8 cellular contexts compared by ENCODE assay signal in genomic region chr1:233613252-233614172, GRCh38. TPM values are rescaled to one million over a fixed set of nuclear protein-coding genes. Genes with fewer than 3 reads are reported as not detected.
DNase-seq lines count a peak whose midpoint lies in the region; ATAC-seq, FAIRE-seq and TF ChIP-seq lines count a peak whose summit lies in the region.

Gene KCNK1, plus strand, starts transcription at chr1:233614106. Its CDS starts 66 bp downstream, at chr1:233614172.

- peaks cover 7% of the 10 kb centered on the region for H3K4me1 ChIP-seq in ACC112 (ENCODE audit: control insufficient read depth, insufficient read depth, low read length, unreplicated experiment)

- peak within 1 kb of the TSS; percentile 68 for H3K27ac ChIP-seq in ACC112 (ENCODE audit: low read depth, low read length)

- no peak for TF ChIP-seq POLR2A in GM12892 (IDR thresholded peaks at IDR 0.05; ENCODE audit: low read depth, low read length)

- FAIRE-seq in GM12892 (lab: Jason Lieb, UNC), result no peak

- TF ChIP-seq CTCF in LNCaP clone FGC (IDR thresholded peaks at IDR 0.05; ENCODE audit: control insufficient read depth, extremely low read depth, insufficient read depth) (no peak), retinal pigment epithelial cell (conservative IDR thresholded peaks at IDR 0.05; ENCODE audit: low read depth, low read length) (no peak)

- intact Hi-C loops in left ventricle myocardium superior (cut with micrococcal nuclease), result no loop called here

- ATAC-seq in left ventricle myocardium superior (peak; percentile 83), GM19452 (IDR thresholded peaks at IDR 0.05; ENCODE audit: unreplicated experiment) (no peak)

- H3K27me3 ChIP-seq in ACC112 (ENCODE audit: insufficient read depth, low read length), result peaks cover 17% of the 10 kb centered on the region

- H3K36me3 ChIP-seq in ACC112 (ENCODE audit: insufficient read depth, low read length), result no peaks in the 10 kb centered on the region

- peak within 1 kb of the TSS; percentile 75 for H2AFZ ChIP-seq in ACC112 (ENCODE audit: low read length, unreplicated experiment)

- peaks cover 4% of the 10 kb centered on the region for H3K79me2 ChIP-seq in ACC112 (ENCODE audit: control insufficient read depth, insufficient read depth, low read length, unreplicated experiment)

- H3K4me3 ChIP-seq in ACC112 (ENCODE audit: low read depth, low read length) (peak within 1 kb of the TSS; percentile 94), LNCaP clone FGC (ENCODE audit: low read depth, low read length) (peak within 1 kb of the TSS; percentile 52), retinal pigment epithelial cell (ENCODE audit: low read length) (peak within 1 kb of the TSS; percentile 76)

- peak; percentile 23 for DNase-seq in GM12892 (ENCODE audit: insufficient read length)
- DNase-seq in LNCaP clone FGC (ENCODE audit: low read depth), result no peak
- DNase-seq in amniotic stem cell (lab: John Stamatoyannopoulos, UW), result peak; percentile 27
- DNase-seq in left ventricle myocardium superior, result peak; percentile 80
- DNase-seq in retinal pigment epithelial cell (ENCODE audit: low read depth), result peak; percentile 61
- DNase-seq in NCI-H1694 treated with DMSO at 0.1 percent for 48 hours (lab: John Stamatoyannopoulos, UW), result no peak

RNA-seq across cellular contexts. Expression of gene KCNK1, which starts in this region (rescaled TPM):
- polyA plus RNA-seq in GM12892 (2012; ENCODE audit: missing spikeins), result 3.2 TPM
- 29.7 TPM for total RNA-seq in left ventricle myocardium superior

Comparison
In these comparisons a context has a peak if more than half of its experiments do, and no peak if none do; other contexts are left out.
1. DNase-seq: peak in GM12892 (single experiment), amniotic stem cell (single experiment), left ventricle myocardium superior (single experiment) and retinal pigment epithelial cell (single experiment); none in LNCaP clone FGC (single experiment) and NCI-H1694 treated with DMSO at 0.1 percent for 48 hours (single experiment).
2. Peak in every context shown above with its lines, with median percentiles within 50 percentile points of each other: H3K4me3 ChIP-seq.